18 cellular contexts compared by ENCODE assay signal in genomic region chr11:132422725-132423124, GRCh38.
"Had no signal": no experiment of that assay in that cellular context is flagged by ENCODE, and none has a peak within 500 bp of the region (broad histone marks: within the 10 kb centered on the region; RNA-seq: fewer than 3 reads in every experiment).

No MANE protein-coding gene starts in this region.

- H3K27ac Mint-ChIP-seq: effector memory CD8-positive, alpha-beta T cell; naive B cell; nephron; progenitor cell of endocrine pancreas had no signal

- DNase-seq: effector memory CD8-positive, alpha-beta T cell; gastrocnemius medialis; heart right ventricle; hypothalamus; kidney glomerular epithelial cell; mesendoderm; naive B cell; occipital lobe; pancreas; right cardiac atrium; small intestine; stimulated activated CD4-positive, alpha-beta T cell treated with anti-CD3 and anti-CD28 coated beads, Interleukin-12 subunit alpha, Interleukin-12 subunit beta, amount 100 ng/mL, for 4 hours; stimulated activated naive CD4-positive, alpha-beta T cell; stomach; substantia nigra; transverse colon had no signal

- H3K36me3 Mint-ChIP-seq: naive B cell had no signal

- H3K4me3 Mint-ChIP-seq: effector memory CD8-positive, alpha-beta T cell; naive B cell; nephron had no signal

- H3K27me3 Mint-ChIP-seq: naive B cell had no signal

- H3K9me3 Mint-ChIP-seq: nephron had no signal

- H3K4me1 Mint-ChIP-seq: naive B cell had no signal
